Comparison of ENCODE assay signal across 33 cellular contexts in the genomic region with DNA sequence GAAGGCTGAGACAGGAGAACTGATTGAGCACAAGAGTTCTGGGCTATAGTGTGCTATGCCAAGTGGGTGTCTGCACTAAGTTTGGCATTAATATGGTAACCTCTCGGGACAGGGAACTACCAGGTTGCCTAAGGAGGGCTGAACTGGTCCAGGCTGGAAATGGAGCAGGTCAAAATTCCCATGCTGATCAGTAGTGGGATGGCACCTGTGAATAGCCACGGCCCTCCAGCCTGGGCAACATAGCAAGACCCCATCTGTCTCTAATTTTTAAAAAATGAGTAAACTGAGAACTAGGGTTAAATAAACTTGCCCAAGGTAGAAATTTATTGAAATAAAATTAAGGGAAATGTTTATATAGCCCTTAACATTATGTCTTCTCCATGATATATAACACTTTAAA. TPM values are rescaled to one million over a fixed set of nuclear protein-coding genes. Genes with fewer than 3 reads are reported as not detected.
DNase-seq lines count a peak whose midpoint lies in the region; ATAC-seq, FAIRE-seq and TF ChIP-seq lines count a peak whose summit lies in the region.
"Had no signal": no experiment of that assay in that cellular context is flagged by ENCODE, and none has a peak within 500 bp of the region (broad histone marks: within the 10 kb centered on the region; RNA-seq: fewer than 3 reads in every experiment).

No MANE protein-coding gene starts in this region.

- H3K4me1 ChIP-seq in HepG2 (ENCODE audit: insufficient read depth, low read length) (peaks cover 23% of the 10 kb centered on the region), right lobe of liver (no peaks in the 10 kb centered on the region), K562 (replicated peaks in 1 of 2; ENCODE audit: control insufficient read depth in 2 of 2, insufficient read depth in 2 of 2, low read length in 2 of 2) (no peaks in the 10 kb centered on the region; a peak in 1 of 5 replicates), left ventricle myocardium inferior (no peaks in the 10 kb centered on the region)
- H3K4me1 ChIP-seq: A549; BE2C; BLaER1; BLaER1 treated with 17β-estradiol and CSF1 and Interleukin-3, amounts not matched to agents 10 nM and 100 nM; Caco-2 had no signal

- DNase-seq in HepG2 (ENCODE audit: low spot score): no peak
- no peak for DNase-seq in right lobe of liver
- no peak for DNase-seq in WTC11 (ENCODE audit: low spot score)
- DNase-seq in K562 (ENCODE audit: extremely low read depth in 1 of 4, low spot score in 3 of 4): no peak
- DNase-seq in left ventricle myocardium inferior: no peak
- DNase-seq in AML-193 (lab: John Stamatoyannopoulos, UW): no peak
- DNase-seq: 8988T; ACHN; BE2C; C1 segment of cervical spinal cord; Caco-2; Calu3; CD4-positive, alpha-beta memory T cell; CD4-positive, alpha-beta T cell; CD4-positive, CD25-positive, alpha-beta regulatory T cell; CD8-positive, alpha-beta memory T cell; CD8-positive, alpha-beta T cell; COR-L47; DMS 273 treated with DMSO at 0.1 percent for 48 hours; DMS153; DMS53; DMS79; DMS79 treated with DMSO at 0.1 percent for 48 hours; DND-41; EL had no signal

- H3K9me1 ChIP-seq in K562 (ENCODE audit: control insufficient read depth, insufficient read depth, low read length): no peaks in the 10 kb centered on the region

- no peak for FAIRE-seq in HepG2 (lab: Jason Lieb, UNC)
- no peak for FAIRE-seq in K562 (lab: Jason Lieb, UNC)
- FAIRE-seq: A204.1, A549 had no signal

- CTCF ChIA-PET in HepG2 (lab: Yijun Ruan, JAX; ENCODE audit: low intra/inter-chr PET ratio, low total read pairs): no interaction called here
- CTCF ChIA-PET in WTC11 (lab: Charles Lee): no interaction called here
- CTCF ChIA-PET in K562 (lab: Yijun Ruan, JAX; ENCODE audit: low intra/inter-chr PET ratio): interaction anchor here (0.6 kb wide), 1 partner anchor 11 kb away, joined by 3 read pairs; no protein-coding TSS in a partner anchor

- H3K79me2 ChIP-seq in HepG2 (ENCODE audit: insufficient read depth, low read length) (no peaks in the 10 kb centered on the region), K562 (ENCODE audit: control insufficient read depth, insufficient read depth, low read length) (no peaks in the 10 kb centered on the region)

- H3K36me3 ChIP-seq in HepG2 (replicated peaks in 1 of 2; ENCODE audit: control insufficient read depth in 1 of 2, insufficient read depth in 2 of 2, low read length in 2 of 2) (no peaks in the 10 kb centered on the region), right lobe of liver (no peaks in the 10 kb centered on the region), K562 (ENCODE audit: control insufficient read depth, insufficient read depth, low read length) (no peaks in the 10 kb centered on the region), left ventricle myocardium inferior (no peaks in the 10 kb centered on the region)
- H3K36me3 ChIP-seq: BE2C; BLaER1; BLaER1 treated with 17β-estradiol and CSF1 and Interleukin-3, amounts not matched to agents 10 nM and 100 nM had no signal

- in situ Hi-C loops in HepG2 (cut with HindIII; ENCODE audit: extremely low pct_ligation_motif_present, low pct_unique_long_range_greater_than_20kb): no loop called here
- in situ Hi-C loops in K562 (cut with MboI): no loop called here

- 33% methylated on average over 2 of the region's 2 CpGs for WGBS in HepG2 (ENCODE audit: low lambda C conversion rate)
- WGBS in right lobe of liver (ENCODE audit: insufficient coverage, low coverage, low lambda C conversion rate, missing lambda C conversion rate): 100% methylated on average over 2 of the region's 2 CpGs
- 27% methylated on average over 2 of the region's 2 CpGs for WGBS in K562 (ENCODE audit: insufficient coverage, low coverage, missing lambda C conversion rate)

- no peaks in the 10 kb centered on the region for H4K20me1 ChIP-seq in HepG2 (ENCODE audit: insufficient read depth, low read length)
- H4K20me1 ChIP-seq in K562 (replicated peaks; ENCODE audit: control insufficient read depth, insufficient read depth, low read length): no peaks in the 10 kb centered on the region
- H4K20me1 ChIP-seq: BLaER1; BLaER1 treated with 17β-estradiol and CSF1 and Interleukin-3, amounts not matched to agents 10 nM and 100 nM had no signal

- H3K27me3 ChIP-seq in HepG2 (ENCODE audit: control insufficient read depth in 1 of 2, insufficient read depth in 2 of 2, low read length in 2 of 2) (no peaks in the 10 kb centered on the region), right lobe of liver (no peaks in the 10 kb centered on the region), K562 (ENCODE audit: control insufficient read depth in 2 of 2, insufficient read depth in 2 of 2, low read length in 2 of 2) (no peaks in the 10 kb centered on the region), left ventricle myocardium inferior (ENCODE audit: low read depth) (no peaks in the 10 kb centered on the region)
- H3K27me3 ChIP-seq: BE2C; BLaER1; BLaER1 treated with 17β-estradiol and CSF1 and Interleukin-3, amounts not matched to agents 10 nM and 100 nM had no signal

- H3K27ac ChIP-seq in HepG2 (ENCODE audit: extremely low read length, insufficient read depth, low read length) (no peak overlapping the region), right lobe of liver (no peak overlapping the region), K562 (ENCODE audit: extremely low read depth, low read depth, low read length) (no peak overlapping the region), left ventricle myocardium inferior (replicated peaks) (no peak overlapping the region)
- H3K27ac ChIP-seq: 22Rv1; A549; BLaER1; BLaER1 treated with 17β-estradiol and CSF1 and Interleukin-3, amounts not matched to agents 10 nM and 100 nM; C4-2B had no signal

- BruUV-seq in HepG2 (replicated peaks; lab: Mats Ljungman, UMichigan) (no TSS peak), K562 (replicated peaks; lab: Mats Ljungman, UMichigan) (no TSS peak)

- H3K9me3 Mint-ChIP-seq in WTC11: no peaks in the 10 kb centered on the region
- H3K9me3 Mint-ChIP-seq: CD4-positive, alpha-beta memory T cell; CD4-positive, alpha-beta T cell; CD8-positive, alpha-beta memory T cell; CD8-positive, alpha-beta T cell had no signal

- H3K4me1 Mint-ChIP-seq in WTC11: no peaks in the 10 kb centered on the region
- H3K4me1 Mint-ChIP-seq: B cell; CD14-positive monocyte; CD4-positive, alpha-beta memory T cell; CD8-positive, alpha-beta memory T cell had no signal

- intact Hi-C loops in HepG2 (cut with micrococcal nuclease; ENCODE audit: unreplicated experiment) (loop anchor here (5.0 kb wide), 1 partner anchor 53 kb away; no protein-coding TSS in a partner anchor), right lobe of liver (cut with DNase I) (no loop called here), K562 (cut with micrococcal nuclease) (no loop called here), left ventricle myocardium inferior (cut with micrococcal nuclease) (loop anchor here (5.0 kb wide), 1 partner anchor 113 kb away; a partner anchor contains a TSS)

- no peaks in the 10 kb centered on the region for H3K9me3 ChIP-seq in HepG2 (ENCODE audit: low read length)
- no peaks in the 10 kb centered on the region for H3K9me3 ChIP-seq in right lobe of liver
- no peaks in the 10 kb centered on the region for H3K9me3 ChIP-seq in K562 (replicated peaks; ENCODE audit: control insufficient read depth, insufficient read depth, low read depth, low read length)
- H3K9me3 ChIP-seq in left ventricle myocardium inferior (replicated peaks): no peaks in the 10 kb centered on the region
- H3K9me3 ChIP-seq: A549; BE2C; BLaER1; BLaER1 treated with 17β-estradiol and CSF1 and Interleukin-3, amounts not matched to agents 10 nM and 100 nM; Caco-2 had no signal

- no peak for TF ChIP-seq RAD21 in HepG2 (CRISPR knock-in tag; IDR thresholded peaks at IDR 0.05)
- TF ChIP-seq RAD21 in K562 (CRISPR knock-in tag; conservative IDR thresholded peaks at IDR 0.05 in 1 of 2, IDR thresholded peaks at IDR 0.05 in 1 of 2): no peak

- no peak for ATAC-seq in HepG2
- ATAC-seq in right lobe of liver: no peak
- no peak for ATAC-seq in WTC11
- ATAC-seq in K562: no peak
- ATAC-seq: A549; CD8-positive, alpha-beta T cell had no signal

- no peak overlapping the region for H3K4me3 Mint-ChIP-seq in WTC11
- H3K4me3 Mint-ChIP-seq: B cell; CD14-positive monocyte; CD4-positive, alpha-beta memory T cell; CD4-positive, alpha-beta T cell; CD4-positive, CD25-positive, alpha-beta regulatory T cell; CD8-positive, alpha-beta memory T cell; CD8-positive, alpha-beta T cell had no signal

- no peak overlapping the region for H3K27ac Mint-ChIP-seq in WTC11
- H3K27ac Mint-ChIP-seq: B cell; CD14-positive monocyte; CD4-positive, alpha-beta memory T cell; CD4-positive, alpha-beta T cell; CD4-positive, CD25-positive, alpha-beta regulatory T cell; CD8-positive, alpha-beta memory T cell; CD8-positive, alpha-beta T cell had no signal

- TF ChIP-seq POLR2A in HepG2 (IDR thresholded peaks at IDR 0.05; ENCODE audit: insufficient read depth in 1 of 2, low read depth in 2 of 2, low read length in 2 of 2) (no peak), right lobe of liver (IDR thresholded peaks at IDR 0.05) (no peak), K562 (conservative IDR thresholded peaks at IDR 0.05) (no peak)

- H3K4me2 ChIP-seq in HepG2 (ENCODE audit: low read depth, low read length): no peak overlapping the region
- no peak overlapping the region for H3K4me2 ChIP-seq in K562 (ENCODE audit: insufficient read depth, low read length)
- H3K4me2 ChIP-seq: A549; BLaER1; BLaER1 treated with 17β-estradiol and CSF1 and Interleukin-3, amounts not matched to agents 10 nM and 100 nM had no signal

- H3K4me3 ChIP-seq in HepG2 (replicated peaks in 1 of 3; ENCODE audit: insufficient read depth in 1 of 3, low read depth in 2 of 3, low read length in 3 of 3): no peak overlapping the region
- no peak overlapping the region for H3K4me3 ChIP-seq in right lobe of liver
- H3K4me3 ChIP-seq in K562: no peak overlapping the region
- no peak overlapping the region for H3K4me3 ChIP-seq in left ventricle myocardium inferior
- H3K4me3 ChIP-seq: A549; BLaER1; BLaER1 treated with 17β-estradiol and CSF1 and Interleukin-3, amounts not matched to agents 10 nM and 100 nM had no signal

- POLR2A ChIA-PET in HepG2 (lab: Yijun Ruan, JAX) (no interaction called here), WTC11 (lab: Charles Lee) (no interaction called here), K562 (lab: Yijun Ruan, JAX) (interaction anchor here (4.0 kb wide), 1 partner anchor 17 kb away, joined by 21 read pairs; a partner anchor contains a TSS)

- H3K36me3 Mint-ChIP-seq in WTC11: no peaks in the 10 kb centered on the region
- H3K36me3 Mint-ChIP-seq: CD14-positive monocyte; CD4-positive, alpha-beta memory T cell; CD4-positive, CD25-positive, alpha-beta regulatory T cell; CD8-positive, alpha-beta T cell had no signal

- H3K27me3 Mint-ChIP-seq in WTC11 (ENCODE audit: low read depth): no peaks in the 10 kb centered on the region
- H3K27me3 Mint-ChIP-seq: B cell; CD4-positive, alpha-beta memory T cell; CD4-positive, alpha-beta T cell; CD4-positive, CD25-positive, alpha-beta regulatory T cell had no signal

- H3K9ac ChIP-seq in HepG2 (ENCODE audit: insufficient read depth, low read depth, low read length) (no peak overlapping the region), K562 (ENCODE audit: insufficient read depth in 1 of 2, low read depth in 2 of 2, low read length in 2 of 2) (no peak overlapping the region)
- H3K9ac ChIP-seq: BLaER1; BLaER1 treated with 17β-estradiol and CSF1 and Interleukin-3, amounts not matched to agents 10 nM and 100 nM had no signal

- TF ChIP-seq EP300 in HepG2 (IDR thresholded peaks at IDR 0.05; ENCODE audit: low read depth in 2 of 2, low read length in 2 of 2) (no peak), HepG2 (CRISPR knock-in tag; IDR thresholded peaks at IDR 0.05; ENCODE audit: borderline replicate concordance) (no peak), K562 (IDR thresholded peaks at IDR 0.05; ENCODE audit: low read length) (no peak)

- H2AFZ ChIP-seq in HepG2 (ENCODE audit: low read length) (no peak overlapping the region), K562 (ENCODE audit: low read depth, low read length) (no peak overlapping the region)

- TF ChIP-seq CTCF in HepG2 (CRISPR knock-in tag; IDR thresholded peaks at IDR 0.05): no peak
- TF ChIP-seq CTCF in right lobe of liver (IDR thresholded peaks at IDR 0.05): no peak
- TF ChIP-seq CTCF in WTC11 (IDR thresholded peaks at IDR 0.05): no peak
- no peak for TF ChIP-seq CTCF in K562 (IDR thresholded peaks at IDR 0.05 in 2 of 3, conservative IDR thresholded peaks at IDR 0.05 in 1 of 3; ENCODE audit: insufficient read depth in 2 of 3, low read depth in 1 of 3, low read length in 3 of 3)
- TF ChIP-seq CTCF in left ventricle myocardium inferior (IDR thresholded peaks at IDR 0.05; ENCODE audit: borderline replicate concordance): no peak

RNA-seq across cellular contexts. Expression of a gene that starts 17.0 kb away (rescaled TPM):
- total RNA-seq in HepG2 (2016; rRNA removed; fragmentation: Illumina TruSeq; extraction: Trizol): 38.4 and 40.3 TPM in 2 replicates
- 10.7 and 12.3 TPM in 2 replicates for total RNA-seq in HepG2 (2016; cell fraction: cytosol; rRNA removed; fragmentation: Illumina TruSeq; extraction: Trizol; ENCODE audit: low read depth)
- total RNA-seq in HepG2 (2016; cell fraction: insoluble cytoplasmic fraction; rRNA removed; fragmentation: Illumina TruSeq; extraction: Trizol): 38.6 and 40.4 TPM in 2 replicates
- total RNA-seq in HepG2 (2016; cell fraction: membrane; rRNA removed; fragmentation: Illumina TruSeq; extraction: Trizol): 16.8 and 20.9 TPM in 2 replicates
- 81.6 and 85.4 TPM in 2 replicates for total RNA-seq in HepG2 (2016; cell fraction: nucleus; rRNA removed; fragmentation: Illumina TruSeq; extraction: Trizol)
- polyA plus RNA-seq in HepG2 (2011; rRNA removed): 27.9 and 28.0 TPM in 2 replicates
- polyA plus RNA-seq in HepG2 (2011; cell fraction: cytosol; rRNA removed): 7.7 and 13.6 TPM in 2 replicates
- 30.7 and 36.2 TPM in 2 replicates for polyA plus RNA-seq in HepG2 (2011; cell fraction: nucleus; rRNA removed)
- polyA plus RNA-seq in HepG2 (2012): 18.1 and 21.3 TPM in 2 replicates
- 1.9 and 2.2 TPM in 2 replicates for polyA plus RNA-seq in HepG2 (2016; cell fraction: cytosol; fragmentation: Illumina TruSeq; extraction: Trizol; ENCODE audit: low read depth)
- polyA plus RNA-seq in HepG2 (2016; cell fraction: insoluble cytoplasmic fraction; fragmentation: Illumina TruSeq; extraction: Trizol; ENCODE audit: low read depth): 24.9 and 26.1 TPM in 2 replicates
- 4.1 and 5.1 TPM in 2 replicates for polyA plus RNA-seq in HepG2 (2016; cell fraction: membrane; fragmentation: Illumina TruSeq; extraction: Trizol; ENCODE audit: low read depth)
- polyA plus RNA-seq in HepG2 (2016; cell fraction: nucleus; fragmentation: Illumina TruSeq; extraction: Trizol; ENCODE audit: insufficient read depth, low read depth): 44.4 and 44.5 TPM in 2 replicates
- 62.5 and 66.5 TPM in 2 replicates for polyA minus RNA-seq in HepG2 (2011; rRNA and poly(A)+ RNA removed; ENCODE audit: low replicate concordance)
- polyA minus RNA-seq in HepG2 (2011; cell fraction: cytosol; rRNA and poly(A)+ RNA removed): 30.2 and 41.5 TPM in 2 replicates
- polyA minus RNA-seq in HepG2 (2011; cell fraction: nucleus; rRNA and poly(A)+ RNA removed): 252 and 263 TPM in 2 replicates
- total RNA-seq in right lobe of liver: 10 to 100 TPM; 21.7 to 40.8 (median 32.7) TPM
- total RNA-seq in WTC11 (2021): 27.2 to 40.4 TPM (median 35.7 TPM) in 3 replicates
- total RNA-seq in K562 (2011; cell fraction: chromatin; rRNA removed; ENCODE audit: low replicate concordance): 33.4 and 73.0 TPM in 2 replicates
- 16.3 and 18.5 TPM in 2 replicates for total RNA-seq in K562 (2011; cell fraction: nucleolus; rRNA removed)
- total RNA-seq in K562 (2011; cell fraction: nucleoplasm; rRNA removed): 31.1 and 64.3 TPM in 2 replicates
- total RNA-seq in K562 (2014; rRNA removed): 14.6 and 17.1 TPM in 2 replicates
- 23.8 and 24.5 TPM in 2 replicates for total RNA-seq in K562 (2014; rRNA removed; fragmentation: Illumina TruSeq; extraction: Trizol)
- 27.4 and 29.8 TPM in 2 replicates for total RNA-seq in K562 (2015; rRNA removed; fragmentation: Illumina TruSeq; extraction: Trizol)
- 20.2 and 22.6 TPM in 2 replicates for total RNA-seq in K562 (2021)
- polyA plus RNA-seq in K562 (2011; rRNA removed): 19.3 and 19.7 TPM in 2 replicates
- 4.5 and 5.9 TPM in 2 replicates for polyA plus RNA-seq in K562 (2011; cell fraction: cytosol; rRNA removed)
- polyA plus RNA-seq in K562 (2011; cell fraction: nucleus; rRNA removed): 21.5 and 22.7 TPM in 2 replicates
- 10.8 and 13.5 TPM in 2 replicates for polyA plus RNA-seq in K562 (2012)
- 16.1 TPM in 2 replicates for polyA plus RNA-seq in K562 (2014; fragmentation: Illumina TruSeq; extraction: Trizol)
- polyA plus RNA-seq in K562 (2014; fragmentation: Nextera tagmentation; extraction: Ambion mirVana): 1 to 10 TPM; 3.7 to 4.3 TPM
- polyA plus RNA-seq in K562 (2014; rRNA removed): 9.5 and 13.6 TPM in 2 replicates
- polyA minus RNA-seq in K562 (2011; rRNA and poly(A)+ RNA removed): 82.3 and 93.2 TPM in 2 replicates
- 11.0 and 18.1 TPM in 2 replicates for polyA minus RNA-seq in K562 (2011; cell fraction: cytosol; rRNA and poly(A)+ RNA removed)
- polyA minus RNA-seq in K562 (2011; cell fraction: nucleus; rRNA and poly(A)+ RNA removed): 38.2 and 57.1 TPM in 2 replicates
- total RNA-seq in left ventricle myocardium inferior: 23.1 TPM

Comparison
In these comparisons a context has a peak if more than half of its experiments do, and no peak if none do; other contexts are left out.
1. intact Hi-C loops: an anchor here in HepG2 (5.0 kb wide) and left ventricle myocardium inferior (5.0 kb wide); none called in right lobe of liver and K562.